15 cellular contexts compared by ENCODE assay signal in genomic region chr22:42814215-42814614, GRCh38. TPM values are rescaled to one million over a fixed set of nuclear protein-coding genes. Genes with fewer than 3 reads are reported as not detected.
A peak's percentile ranks its signal among the peaks of the same experiment; 100 is the strongest.
DNase-seq lines count a peak whose midpoint lies in the region; ATAC-seq and TF ChIP-seq lines count a peak whose summit lies in the region.
"Had no signal": no experiment of that assay in that cellular context is flagged by ENCODE, and none has a peak within 500 bp of the region (broad histone marks: within the 10 kb centered on the region; RNA-seq: fewer than 3 reads in every experiment).

No MANE protein-coding gene starts in this region.

- peaks cover 4 to 22% (median 10%) of the 10 kb centered on the region in 4 donors for H3K4me1 ChIP-seq in liver (ENCODE audit: control insufficient read depth in 4 of 4, insufficient read depth in 4 of 4, low read length in 3 of 4)
- peaks cover 20% of the 10 kb centered on the region for H3K4me1 ChIP-seq in body of pancreas

- CTCF ChIA-PET in activated CD8-positive, alpha-beta T cell treated with anti-CD3 and anti-CD28 coated beads, Interleukin-2, amount 10 ng/mL, durations not matched to agents 7 days and 5 days (lab: Charles Lee): no interaction called here

- H3K4me3 ChIP-seq in liver (ENCODE audit: low read depth in 1 of 3, low read length in 3 of 3) (no peak overlapping the region), body of pancreas (no peak overlapping the region)

- intact Hi-C loops in body of pancreas (cut with DNase I): no loop called here

- no peak for TF ChIP-seq POLR2A in body of pancreas (IDR thresholded peaks at IDR 0.05)

- H3K27me3 Mint-ChIP-seq in activated CD8-positive, alpha-beta T cell treated with anti-CD3 and anti-CD28 coated beads, Interleukin-2, amount 10 ng/mL, durations not matched to agents 7 days and 5 days (ENCODE audit: low read depth): no peaks in the 10 kb centered on the region
- H3K27me3 Mint-ChIP-seq in activated naive CD8-positive, alpha-beta T cell treated with anti-CD3 and anti-CD28 coated beads, Interleukin-2, amount 50 U/mL, for 24 hours: no peaks in the 10 kb centered on the region
- H3K27me3 Mint-ChIP-seq: progenitor cell of endocrine pancreas had no signal

- TF ChIP-seq RAD21 in liver (IDR thresholded peaks at IDR 0.05): peak; percentile 3 to 12

- H3K9ac ChIP-seq in liver (ENCODE audit: low read depth in 1 of 2, low read length in 2 of 2): no peak overlapping the region

- H3K36me3 Mint-ChIP-seq in activated CD8-positive, alpha-beta T cell treated with anti-CD3 and anti-CD28 coated beads, Interleukin-2, amount 10 ng/mL, durations not matched to agents 7 days and 5 days (ENCODE audit: low read depth): peaks cover 21% of the 10 kb centered on the region
- H3K36me3 Mint-ChIP-seq in activated naive CD8-positive, alpha-beta T cell treated with anti-CD3 and anti-CD28 coated beads, Interleukin-2, amount 50 U/mL, for 24 hours (ENCODE audit: low read depth): peaks cover 12% of the 10 kb centered on the region

- H3K9me3 ChIP-seq in liver (ENCODE audit: control insufficient read depth in 4 of 4, low read length in 3 of 4) (no peaks in the 10 kb centered on the region), body of pancreas (no peaks in the 10 kb centered on the region)

- no peaks in the 10 kb centered on the region for H3K27me3 ChIP-seq in liver (ENCODE audit: control insufficient read depth in 4 of 4, insufficient read depth in 4 of 4, low read length in 3 of 4)
- H3K27me3 ChIP-seq in body of pancreas: no peaks in the 10 kb centered on the region

- H3K9me3 Mint-ChIP-seq in activated CD8-positive, alpha-beta T cell treated with anti-CD3 and anti-CD28 coated beads, Interleukin-2, amount 10 ng/mL, durations not matched to agents 7 days and 5 days (ENCODE audit: insufficient read depth): no peaks in the 10 kb centered on the region
- no peaks in the 10 kb centered on the region for H3K9me3 Mint-ChIP-seq in activated naive CD8-positive, alpha-beta T cell treated with anti-CD3 and anti-CD28 coated beads, Interleukin-2, amount 50 U/mL, for 24 hours

- POLR2A ChIA-PET in activated CD8-positive, alpha-beta T cell treated with anti-CD3 and anti-CD28 coated beads, Interleukin-2, amount 10 ng/mL, durations not matched to agents 7 days and 5 days (lab: Charles Lee): interaction anchor here (0.7 kb wide), 1 partner anchor 46 kb away, joined by 3 read pairs; no protein-coding TSS in a partner anchor

- H3K4me1 Mint-ChIP-seq in activated CD8-positive, alpha-beta T cell treated with anti-CD3 and anti-CD28 coated beads, Interleukin-2, amount 10 ng/mL, durations not matched to agents 7 days and 5 days (ENCODE audit: low read depth): no peaks in the 10 kb centered on the region
- no peaks in the 10 kb centered on the region for H3K4me1 Mint-ChIP-seq in activated naive CD8-positive, alpha-beta T cell treated with anti-CD3 and anti-CD28 coated beads, Interleukin-2, amount 50 U/mL, for 24 hours

- WGBS in liver: 23% methylated on average over 2 of the region's 2 CpGs
- WGBS in body of pancreas, 2 donors: 14 to 20% methylated on average over 2 of the region's 2 CpGs

- H3K36me3 ChIP-seq in liver (ENCODE audit: control insufficient read depth in 4 of 4, insufficient read depth in 3 of 4, low read depth in 1 of 4, low read length in 3 of 4) (peaks cover 0 to 42% (median 20%) of the 10 kb centered on the region in 4 donors), body of pancreas (replicated peaks in 1 of 2; ENCODE audit: insufficient read depth in 1 of 2, low read depth in 2 of 2) (peaks cover 6 to 16% of the 10 kb centered on the region in 2 donors)

- no peak overlapping the region for H3K27ac Mint-ChIP-seq in activated CD8-positive, alpha-beta T cell treated with anti-CD3 and anti-CD28 coated beads, Interleukin-2, amount 10 ng/mL, durations not matched to agents 7 days and 5 days
- no peak overlapping the region for H3K27ac Mint-ChIP-seq in activated naive CD8-positive, alpha-beta T cell treated with anti-CD3 and anti-CD28 coated beads, Interleukin-2, amount 50 U/mL, for 24 hours
- H3K27ac Mint-ChIP-seq: progenitor cell of endocrine pancreas had no signal

- no peak for ATAC-seq in activated CD8-positive, alpha-beta T cell treated with anti-CD3 and anti-CD28 coated beads, Interleukin-2, amount 10 ng/mL, durations not matched to agents 7 days and 5 days
- ATAC-seq in body of pancreas: no peak
- no peak for ATAC-seq in activated naive CD8-positive, alpha-beta T cell treated with anti-CD3 and anti-CD28 coated beads, Interleukin-2, amount 50 U/mL, for 24 hours

- DNase-seq in D341Med (ENCODE audit: low spot score) (peak; percentile 70), NCI-H1105 (lab: John Stamatoyannopoulos, UW) (peak; percentile 77), OCI-M1 (lab: John Stamatoyannopoulos, UW) (peak; percentile 70), GM03348 (ENCODE audit: low spot score) (no peak), body of pancreas (no peak)
- no peak for DNase-seq in activated CD8-positive, alpha-beta T cell treated with anti-CD3 and anti-CD28 coated beads, Interleukin-2, amount 10 ng/mL, durations not matched to agents 7 days and 5 days
- DNase-seq in activated naive CD8-positive, alpha-beta T cell treated with anti-CD3 and anti-CD28 coated beads, Interleukin-2, amount 50 U/mL, for 24 hours: no peak
- DNase-seq: activated T-cell treated with anti-CD3 and anti-CD28 coated beads, Interleukin-2, amount 50 U/mL, for 1 hour; amygdala; foreskin fibroblast; NCI-H510A; stimulated activated CD4-positive, alpha-beta T cell treated with anti-CD3 and anti-CD28 coated beads, Interleukin-4, amount 100 ng/mL, for 1 hour; stimulated activated naive CD4-positive, alpha-beta T cell treated with Interleukin-2 at 50 U/mL for 16 hours had no signal

- TF ChIP-seq CTCF in liver (IDR thresholded peaks at IDR 0.05; ENCODE audit: low read depth, low read length, missing input control) (no peak), body of pancreas (IDR thresholded peaks at IDR 0.05) (no peak)

- H3K4me3 Mint-ChIP-seq in activated CD8-positive, alpha-beta T cell treated with anti-CD3 and anti-CD28 coated beads, Interleukin-2, amount 10 ng/mL, durations not matched to agents 7 days and 5 days: no peak overlapping the region
- no peak overlapping the region for H3K4me3 Mint-ChIP-seq in activated naive CD8-positive, alpha-beta T cell treated with anti-CD3 and anti-CD28 coated beads, Interleukin-2, amount 50 U/mL, for 24 hours

- H3K27ac ChIP-seq in liver (ENCODE audit: low read depth in 1 of 2, low read length in 2 of 2): no peak overlapping the region
- peak overlapping the region in 1 of 4 donors; percentile 33 for H3K27ac ChIP-seq in body of pancreas

TF ChIP-seq in liver, 16 proteins besides CTCF, POLR2A, EP300 and RAD21 (continues in another document):
- TF ChIP-seq YY1 (IDR thresholded peaks at IDR 0.05) (peak; percentile 51), GABPA (IDR thresholded peaks at IDR 0.05 in 1 of 2, conservative IDR thresholded peaks at IDR 0.05 in 1 of 2) (no peak), HNF4A (conservative IDR thresholded peaks at IDR 0.05) (peak; percentile 58 to 60), SP1 (IDR thresholded peaks at IDR 0.05) (no peak), EGR1 (IDR thresholded peaks at IDR 0.05; ENCODE audit: low read depth in 2 of 2) (no peak), RXRA (IDR thresholded peaks at IDR 0.05) (peak in 1 of 2 donors; percentile 47), ATF3 (IDR thresholded peaks at IDR 0.05) (no peak), FOXA2 (IDR thresholded peaks at IDR 0.05) (peak; percentile 65), MAX (IDR thresholded peaks at IDR 0.05) (no peak), NR2F2 (IDR thresholded peaks at IDR 0.05) (no peak)
- TF ChIP-seq, protein P1, sequence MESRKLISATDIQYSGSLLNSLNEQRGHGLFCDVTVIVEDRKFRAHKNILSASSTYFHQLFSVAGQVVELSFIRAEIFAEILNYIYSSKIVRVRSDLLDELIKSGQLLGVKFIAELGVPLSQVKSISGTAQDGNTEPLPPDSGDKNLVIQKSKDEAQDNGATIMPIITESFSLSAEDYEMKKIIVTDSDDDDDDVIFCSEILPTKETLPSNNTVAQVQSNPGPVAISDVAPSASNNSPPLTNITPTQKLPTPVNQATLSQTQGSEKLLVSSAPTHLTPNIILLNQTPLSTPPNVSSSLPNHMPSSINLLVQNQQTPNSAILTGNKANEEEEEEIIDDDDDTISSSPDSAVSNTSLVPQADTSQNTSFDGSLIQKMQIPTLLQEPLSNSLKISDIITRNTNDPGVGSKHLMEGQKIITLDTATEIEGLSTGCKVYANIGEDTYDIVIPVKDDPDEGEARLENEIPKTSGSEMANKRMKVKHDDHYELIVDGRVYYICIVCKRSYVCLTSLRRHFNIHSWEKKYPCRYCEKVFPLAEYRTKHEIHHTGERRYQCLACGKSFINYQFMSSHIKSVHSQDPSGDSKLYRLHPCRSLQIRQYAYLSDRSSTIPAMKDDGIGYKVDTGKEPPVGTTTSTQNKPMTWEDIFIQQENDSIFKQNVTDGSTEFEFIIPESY (IDR thresholded peaks at IDR 0.05): no peak

RNA-seq across cellular contexts. Expression of gene ARFGAP3, which starts 42.9 kb away (rescaled TPM):
- total RNA-seq in liver (10 to 100 TPM; 19.5 to 55.1 TPM), body of pancreas (10 to 100 TPM; 64.3 to 73.2 TPM)
- polyA plus RNA-seq in liver: 10 to 100 TPM; 18.2 to 35.6 TPM
- 10 to 100 TPM; 35.8 to 36.7 TPM for total RNA-seq in activated CD8-positive, alpha-beta T cell treated with anti-CD3 and anti-CD28 coated beads, Interleukin-2, amount 10 ng/mL, durations not matched to agents 7 days and 5 days

Comparison
In these comparisons a context has a peak if more than half of its experiments do, and no peak if none do; other contexts are left out.
1. DNase-seq: peak in D341Med (single experiment), NCI-H1105 (single experiment) and OCI-M1 (single experiment); none in GM03348 (single experiment), activated CD8-positive, alpha-beta T cell treated with anti-CD3 and anti-CD28 coated beads, Interleukin-2, amount 10 ng/mL, durations not matched to agents 7 days and 5 days (single experiment), body of pancreas (0 of 4) and activated naive CD8-positive, alpha-beta T cell treated with anti-CD3 and anti-CD28 coated beads, Interleukin-2, amount 50 U/mL, for 24 hours (single experiment).